Comparison of ENCODE assay signal across 19 cellular contexts in genomic region chr3:187763850-187764648, GRCh38. TPM values are rescaled to one million over a fixed set of nuclear protein-coding genes. Genes with fewer than 3 reads are reported as not detected.
DNase-seq lines count a peak whose midpoint lies in the region; ATAC-seq and TF ChIP-seq lines count a peak whose summit lies in the region.
"Had no signal": no experiment of that assay in that cellular context is flagged by ENCODE, and none has a peak within 500 bp of the region (broad histone marks: within the 10 kb centered on the region; RNA-seq: fewer than 3 reads in every experiment).

No MANE protein-coding gene starts in this region.

- H2BK5ac ChIP-seq in mesendoderm (ENCODE audit: low read length) = no peak overlapping the region

- no peaks in the 10 kb centered on the region for H3K79me2 ChIP-seq in mesendoderm (ENCODE audit: control insufficient read depth, insufficient read depth, low read length)

- no peak overlapping the region for H3K18ac ChIP-seq in mesendoderm (ENCODE audit: low read length)

- peaks cover 28% of the 10 kb centered on the region for H3K4me1 Mint-ChIP-seq in Caco-2 (ENCODE audit: low read depth, unreplicated experiment)
- H3K4me1 Mint-ChIP-seq in dendritic cell treated with granulocyte-macrophage colony-stimulating factor and Interleukin-4, amounts not matched to agents 40 ng/mL and 50 ng/mL, for 4 days (ENCODE audit: low read depth) = peaks cover 74% of the 10 kb centered on the region

- ATAC-seq in GM18502 (IDR thresholded peaks at IDR 0.05; ENCODE audit: poor library complexity, unreplicated experiment) (no peak), GM18519 (IDR thresholded peaks at IDR 0.05; ENCODE audit: low FRiP score, unreplicated experiment) (no peak)
- ATAC-seq: activated CD8-positive, alpha-beta T cell treated with anti-CD3 and anti-CD28 coated beads for 36 hours; stimulated activated memory B cell treated with anti-CD40 and anti-IgM and Interleukin-4, amounts not matched to agents 10 μg/mL and 1 μg/mL and 100 μg/mL, for 72 hours; T-helper 17 cell had no signal

- peak overlapping the region; percentile 8 for H3K27ac Mint-ChIP-seq in Caco-2 (ENCODE audit: unreplicated experiment)
- peak overlapping the region; percentile 0 for H3K27ac Mint-ChIP-seq in dendritic cell treated with granulocyte-macrophage colony-stimulating factor and Interleukin-4, amounts not matched to agents 40 ng/mL and 50 ng/mL, for 4 days
- H3K27ac Mint-ChIP-seq: activated B cell treated with CpG ODN at 0.5 μM for 24 hours; activated CD8-positive, alpha-beta T cell treated with anti-CD3 and anti-CD28 coated beads for 36 hours; activated naive CD8-positive, alpha-beta T cell treated with anti-CD3 and anti-CD28 coated beads, Interleukin-2, amount 10 ng/mL, durations not matched to agents 7 days and 5 days; CD8-positive, alpha-beta memory T cell; stimulated activated memory B cell treated with anti-CD40 and anti-IgM and Interleukin-4, amounts not matched to agents 10 μg/mL and 1 μg/mL and 100 μg/mL, for 72 hours had no signal

- no peak overlapping the region for H4K5ac ChIP-seq in mesendoderm (ENCODE audit: low read length)

- H2BK120ac ChIP-seq in mesendoderm (ENCODE audit: low read depth, low read length) = no peak overlapping the region

- no TSS peak for BruUV-seq in Caco-2 (replicated peaks; lab: Mats Ljungman, UMichigan)

- H3K36me3 ChIP-seq in Caco-2 (ENCODE audit: control insufficient read depth, insufficient read depth, low read length) = no peaks in the 10 kb centered on the region
- H3K36me3 ChIP-seq in HUES48 (ENCODE audit: control insufficient read depth, insufficient read depth, low read length) = no peaks in the 10 kb centered on the region
- H3K36me3 ChIP-seq in mesendoderm (ENCODE audit: control insufficient read depth, insufficient read depth, low read length) = no peaks in the 10 kb centered on the region

- H3K79me1 ChIP-seq in mesendoderm (ENCODE audit: low read length) = no peaks in the 10 kb centered on the region

- TF ChIP-seq CTCF in Caco-2 (IDR thresholded peaks at IDR 0.05; ENCODE audit: insufficient read depth in 1 of 2, low read depth in 1 of 2, low read length in 1 of 2, severe bottlenecking in 1 of 2, unreplicated experiment in 1 of 2) = no peak

- POLR2A ChIA-PET in Caco-2 (lab: Charles Lee) = interaction anchor here (0.5 kb wide), 1 partner anchor 517 kb away, joined by 9 read pairs; no protein-coding TSS in a partner anchor

- H3K4me1 ChIP-seq in Caco-2 (peaks cover 8% of the 10 kb centered on the region; the same call in 1 of the 2 replicates), HUES48 (ENCODE audit: control insufficient read depth, insufficient read depth, low read length) (peaks cover 13% of the 10 kb centered on the region), mesendoderm (ENCODE audit: control insufficient read depth, low read depth, low read length) (peaks cover 3% of the 10 kb centered on the region)

- CTCF ChIA-PET in Caco-2 (lab: Charles Lee) = no interaction called here

- no CpG with 5 or more reads among the region's 7 CpGs for WGBS in mesendoderm (ENCODE audit: extremely low coverage, insufficient coverage, low lambda C conversion rate)

- H3K4ac ChIP-seq in mesendoderm (ENCODE audit: low read depth, low read length) = no peak overlapping the region

- no peaks in the 10 kb centered on the region for H3K27me3 Mint-ChIP-seq in Caco-2 (ENCODE audit: insufficient read depth, unreplicated experiment)
- H3K27me3 Mint-ChIP-seq in dendritic cell treated with granulocyte-macrophage colony-stimulating factor and Interleukin-4, amounts not matched to agents 40 ng/mL and 50 ng/mL, for 4 days = no peaks in the 10 kb centered on the region
- H3K27me3 Mint-ChIP-seq: activated naive CD8-positive, alpha-beta T cell treated with anti-CD3 and anti-CD28 coated beads, Interleukin-2, amount 10 ng/mL, durations not matched to agents 7 days and 5 days had no signal

- intact Hi-C loops in Caco-2 (cut with micrococcal nuclease; ENCODE audit: unreplicated experiment) = no loop called here
- intact Hi-C loops in dendritic cell treated with granulocyte-macrophage colony-stimulating factor and Interleukin-4, amounts not matched to agents 40 ng/mL and 50 ng/mL, for 4 days (cut with micrococcal nuclease) = no loop called here

- no peak overlapping the region for H3K4me2 ChIP-seq in mesendoderm (ENCODE audit: low read length)

- H3K27ac ChIP-seq in HUES48 (ENCODE audit: low read depth, low read length) (peak overlapping the region; percentile 1), mesendoderm (ENCODE audit: low read depth, low read length) (no peak overlapping the region)

- no peaks in the 10 kb centered on the region for H3K27me3 ChIP-seq in Caco-2 (replicated peaks; ENCODE audit: control insufficient read depth, insufficient read depth, low read length)
- H3K27me3 ChIP-seq in HUES48 (ENCODE audit: control insufficient read depth, insufficient read depth, low read length) = no peaks in the 10 kb centered on the region
- H3K27me3 ChIP-seq in mesendoderm (ENCODE audit: insufficient read depth, low read length, poor library complexity) = no peaks in the 10 kb centered on the region

- H3K56ac ChIP-seq in mesendoderm (ENCODE audit: low read length) = no peak overlapping the region

- no peak overlapping the region for H3K4me3 Mint-ChIP-seq in Caco-2 (ENCODE audit: unreplicated experiment)
- no peak overlapping the region for H3K4me3 Mint-ChIP-seq in dendritic cell treated with granulocyte-macrophage colony-stimulating factor and Interleukin-4, amounts not matched to agents 40 ng/mL and 50 ng/mL, for 4 days
- H3K4me3 Mint-ChIP-seq: activated B cell treated with CpG ODN at 0.5 μM for 24 hours; activated CD8-positive, alpha-beta T cell treated with anti-CD3 and anti-CD28 coated beads for 36 hours; activated naive CD8-positive, alpha-beta T cell treated with anti-CD3 and anti-CD28 coated beads, Interleukin-2, amount 10 ng/mL, durations not matched to agents 7 days and 5 days; CD8-positive, alpha-beta memory T cell; stimulated activated memory B cell treated with anti-CD40 and anti-IgM and Interleukin-4, amounts not matched to agents 10 μg/mL and 1 μg/mL and 100 μg/mL, for 72 hours; T-helper 17 cell had no signal

- no peaks in the 10 kb centered on the region for H3K36me3 Mint-ChIP-seq in Caco-2 (ENCODE audit: insufficient read depth, unreplicated experiment)
- H3K36me3 Mint-ChIP-seq in dendritic cell treated with granulocyte-macrophage colony-stimulating factor and Interleukin-4, amounts not matched to agents 40 ng/mL and 50 ng/mL, for 4 days (ENCODE audit: low read depth) = peaks cover 86% of the 10 kb centered on the region
- H3K36me3 Mint-ChIP-seq: stimulated activated memory B cell treated with anti-CD40 and anti-IgM and Interleukin-4, amounts not matched to agents 10 μg/mL and 1 μg/mL and 100 μg/mL, for 72 hours had no signal

- no peak overlapping the region for H4K8ac ChIP-seq in mesendoderm (ENCODE audit: low read depth, low read length)

- no peaks in the 10 kb centered on the region for H3K9me3 Mint-ChIP-seq in Caco-2 (ENCODE audit: unreplicated experiment)
- H3K9me3 Mint-ChIP-seq in dendritic cell treated with granulocyte-macrophage colony-stimulating factor and Interleukin-4, amounts not matched to agents 40 ng/mL and 50 ng/mL, for 4 days = no peaks in the 10 kb centered on the region
- H3K9me3 Mint-ChIP-seq: activated B cell treated with CpG ODN at 0.5 μM for 24 hours; activated CD8-positive, alpha-beta T cell treated with anti-CD3 and anti-CD28 coated beads for 36 hours; CD8-positive, alpha-beta memory T cell; stimulated activated memory B cell treated with anti-CD40 and anti-IgM and Interleukin-4, amounts not matched to agents 10 μg/mL and 1 μg/mL and 100 μg/mL, for 72 hours had no signal

- H3K9me3 ChIP-seq in Caco-2 (no peaks in the 10 kb centered on the region), HUES48 (ENCODE audit: control insufficient read depth, insufficient read depth, low read length) (no peaks in the 10 kb centered on the region)

- H2AK5ac ChIP-seq in mesendoderm (ENCODE audit: low read length) = no peak overlapping the region

- DNase-seq in Caco-2 (peak; percentile 12 to 40), mesendoderm (peak; percentile 78), MV-4-11 (lab: John Stamatoyannopoulos, UW) (no peak)
- no peak for DNase-seq in activated naive CD4-positive, alpha-beta T cell treated with anti-CD3 and anti-CD28 coated beads, Interleukin-2, amount 50 U/mL, for 16 hours
- DNase-seq: activated B cell treated with CpG ODN at 0.5 μM for 24 hours; activated CD8-positive, alpha-beta T cell treated with anti-CD3 and anti-CD28 coated beads for 36 hours; activated naive CD8-positive, alpha-beta T cell treated with anti-CD3 and anti-CD28 coated beads, Interleukin-2, amount 10 ng/mL, durations not matched to agents 7 days and 5 days; activated T-cell treated with anti-CD3 and anti-CD28 coated beads, Interleukin-2, amount 50 U/mL, for 48 hours; CD8-positive, alpha-beta memory T cell; DND-41; hypothalamus; NCI-H1930; NCI-H524; T-helper 17 cell had no signal

- no peak overlapping the region for H3K23ac ChIP-seq in mesendoderm (ENCODE audit: low read length)

- H3K9ac ChIP-seq in HUES48 (ENCODE audit: low read depth, low read length) = no peak overlapping the region
- H3K9ac ChIP-seq in mesendoderm (ENCODE audit: low read length) = no peak overlapping the region

- H2BK15ac ChIP-seq in mesendoderm (replicated peaks; ENCODE audit: low read depth) = no peak overlapping the region

- H3K4me3 ChIP-seq in Caco-2 (ENCODE audit: low read depth, low read length) (no peak overlapping the region), HUES48 (ENCODE audit: low read depth, low read length) (no peak overlapping the region), mesendoderm (ENCODE audit: low read length) (no peak overlapping the region)

RNA-seq across cellular contexts. Expression of gene BCL6, which starts 18.8 kb away (rescaled TPM):
- total RNA-seq in Caco-2 (2022) = 35.8 and 40.4 TPM in 2 replicates
- 1.3 TPM for polyA plus RNA-seq in mesendoderm (2013, experiment 1 of 2)
- 1.4 TPM for polyA plus RNA-seq in mesendoderm (2013, experiment 2 of 2)

Comparison
In these comparisons a context has a peak if more than half of its experiments do, and no peak if none do; other contexts are left out.
1. DNase-seq: peak in Caco-2 (2 of 2) and mesendoderm (single experiment); none in MV-4-11 (single experiment) and activated naive CD4-positive, alpha-beta T cell treated with anti-CD3 and anti-CD28 coated beads, Interleukin-2, amount 50 U/mL, for 16 hours (single experiment).